ENCODE assay signal across 18 cellular contexts in genomic region chr12:90484130-90484529, GRCh38.
DNase-seq lines count a peak whose midpoint lies in the region; ATAC-seq, FAIRE-seq and TF ChIP-seq lines count a peak whose summit lies in the region.
"Had no signal": no experiment of that assay in that cellular context is flagged by ENCODE, and none has a peak within 500 bp of the region (broad histone marks: within the 10 kb centered on the region; RNA-seq: fewer than 3 reads in every experiment).

No MANE protein-coding gene starts in this region.

- peak; percentile 24; the same call in 1 of the 2 replicates for ATAC-seq in WTC11
- peak; percentile 45 for ATAC-seq in stimulated activated effector memory CD8-positive, alpha-beta T cell treated with anti-CD3 and anti-CD28 coated beads, Interleukin-12 subunit alpha, Interleukin-12 subunit beta, amount 100 ng/mL, for 72 hours

- H3K27ac Mint-ChIP-seq in WTC11, result no peak overlapping the region
- no peak overlapping the region for H3K27ac Mint-ChIP-seq in stimulated activated effector memory CD8-positive, alpha-beta T cell treated with anti-CD3 and anti-CD28 coated beads, Interleukin-12 subunit alpha, Interleukin-12 subunit beta, amount 100 ng/mL, for 72 hours
- H3K27ac Mint-ChIP-seq in immature natural killer cell, result no peak overlapping the region
- H3K27ac Mint-ChIP-seq: CD14-positive monocyte had no signal

- H3K9me3 Mint-ChIP-seq in WTC11 (peaks cover 20% of the 10 kb centered on the region), immature natural killer cell (peaks cover 0 to 11% (median 0%) of the 10 kb centered on the region in 6 donors)
- H3K9me3 Mint-ChIP-seq in stimulated activated effector memory CD8-positive, alpha-beta T cell treated with anti-CD3 and anti-CD28 coated beads, Interleukin-12 subunit alpha, Interleukin-12 subunit beta, amount 100 ng/mL, for 72 hours, result no peaks in the 10 kb centered on the region

- CTCF ChIA-PET in HEK293T (lab: Yijun Ruan, JAX) (no interaction called here), WTC11 (lab: Charles Lee) (no interaction called here)

- no peak for FAIRE-seq in urothelium cell line (lab: Jason Lieb, UNC)
- FAIRE-seq: GM19239, HTR-8/SVneo had no signal

- H3K36me3 Mint-ChIP-seq in WTC11 (peaks cover 7% of the 10 kb centered on the region), immature natural killer cell (no peaks in the 10 kb centered on the region)
- H3K36me3 Mint-ChIP-seq in stimulated activated effector memory CD8-positive, alpha-beta T cell treated with anti-CD3 and anti-CD28 coated beads, Interleukin-12 subunit alpha, Interleukin-12 subunit beta, amount 100 ng/mL, for 72 hours, result no peaks in the 10 kb centered on the region
- H3K36me3 Mint-ChIP-seq: CD14-positive monocyte had no signal

- DNase-seq in HEK293T (ENCODE audit: extremely low spot score), result peak; percentile 21
- DNase-seq in WTC11 (ENCODE audit: low spot score), result no peak
- DNase-seq in left kidney (ENCODE audit: low read depth, low spot score), result peak; percentile 5
- DNase-seq in stimulated activated effector memory CD8-positive, alpha-beta T cell treated with anti-CD3 and anti-CD28 coated beads, Interleukin-12 subunit alpha, Interleukin-12 subunit beta, amount 100 ng/mL, for 72 hours (ENCODE audit: low spot score in 2 of 2), result no peak
- DNase-seq in immature natural killer cell, result no peak
- DNase-seq in urothelium cell line (ENCODE audit: low spot score), result no peak
- DNase-seq in HT-29 (ENCODE audit: low spot score), result no peak
- DNase-seq: EL; H7; NCI-H1105 treated with DMSO at 0.1 percent for 48 hours; NCI-H187 treated with DMSO at 0.1 percent for 48 hours; NCI-H446; NCI-H69; NK-92 treated with Interleukin-12 subunit alpha and Interleukin-12 subunit beta, amount 100 ng/mL, for 24 hours; SIG-M5 had no signal

- POLR2A ChIA-PET in HEK293T (lab: Yijun Ruan, JAX) (no interaction called here), WTC11 (lab: Charles Lee) (interaction anchor here (0.7 kb wide), 1 partner anchor 119 kb away, joined by 3 read pairs; no protein-coding TSS in a partner anchor)

- peaks cover 8% of the 10 kb centered on the region for H3K4me1 Mint-ChIP-seq in WTC11
- no peaks in the 10 kb centered on the region for H3K4me1 Mint-ChIP-seq in stimulated activated effector memory CD8-positive, alpha-beta T cell treated with anti-CD3 and anti-CD28 coated beads, Interleukin-12 subunit alpha, Interleukin-12 subunit beta, amount 100 ng/mL, for 72 hours
- H3K4me1 Mint-ChIP-seq in immature natural killer cell, result no peaks in the 10 kb centered on the region
- H3K4me1 Mint-ChIP-seq: CD14-positive monocyte had no signal

- TF ChIP-seq CTCF in WTC11 (IDR thresholded peaks at IDR 0.05), result no peak

- H3K27me3 Mint-ChIP-seq in WTC11 (ENCODE audit: low read depth) (no peaks in the 10 kb centered on the region), immature natural killer cell (ENCODE audit: low read depth in 3 of 3) (no peaks in the 10 kb centered on the region)

- H3K4me3 Mint-ChIP-seq in WTC11, result no peak overlapping the region
- no peak overlapping the region for H3K4me3 Mint-ChIP-seq in stimulated activated effector memory CD8-positive, alpha-beta T cell treated with anti-CD3 and anti-CD28 coated beads, Interleukin-12 subunit alpha, Interleukin-12 subunit beta, amount 100 ng/mL, for 72 hours
- no peak overlapping the region for H3K4me3 Mint-ChIP-seq in immature natural killer cell
- H3K4me3 Mint-ChIP-seq: CD14-positive monocyte had no signal

TF ChIP-seq in HEK293T, 16 proteins besides CTCF, POLR2A, EP300 and RAD21:
- TF ChIP-seq FOXK2 (IDR thresholded peaks at IDR 0.05), result no peak
- no peak for TF ChIP-seq ELF4 (IDR thresholded peaks at IDR 0.05)
- TF ChIP-seq LEF1 (IDR thresholded peaks at IDR 0.05; ENCODE audit: borderline replicate concordance), result no peak
- TF ChIP-seq ZNF384 (IDR thresholded peaks at IDR 0.05), result no peak
- no peak for TF ChIP-seq HDGF (IDR thresholded peaks at IDR 0.05; ENCODE audit: borderline replicate concordance)
- TF ChIP-seq ARNT (IDR thresholded peaks at IDR 0.05), result no peak
- no peak for TF ChIP-seq FOXM1 (IDR thresholded peaks at IDR 0.05; ENCODE audit: borderline replicate concordance)
- TF ChIP-seq NFRKB (IDR thresholded peaks at IDR 0.05), result no peak
- no peak for TF ChIP-seq TARDBP (IDR thresholded peaks at IDR 0.05)
- no peak for TF ChIP-seq PKNOX1 (IDR thresholded peaks at IDR 0.05)
- TF ChIP-seq BHLHE40 (IDR thresholded peaks at IDR 0.05; ENCODE audit: borderline replicate concordance), result no peak
- TF ChIP-seq L3MBTL2 (conservative IDR thresholded peaks at IDR 0.05), result no peak
- no peak for TF ChIP-seq SUZ12 (IDR thresholded peaks at IDR 0.05)
- TF ChIP-seq SP1 (IDR thresholded peaks at IDR 0.05), result no peak
- no peak for TF ChIP-seq CTBP1 (IDR thresholded peaks at IDR 0.05; ENCODE audit: borderline replicate concordance)

TF ChIP-seq in WTC11, 78 proteins besides CTCF, POLR2A, EP300 and RAD21:
- TF ChIP-seq TP53 (CRISPR knock-in tag; IDR thresholded peaks at IDR 0.05) (no peak), GRHL2 (CRISPR knock-in tag; IDR thresholded peaks at IDR 0.05; ENCODE audit: insufficient replicate concordance, severe bottlenecking) (no peak)

Comparison
In these comparisons a context has a peak if more than half of its experiments do, and no peak if none do; other contexts are left out.
1. DNase-seq: peak in HEK293T (single experiment) and left kidney (single experiment); none in WTC11 (single experiment), stimulated activated effector memory CD8-positive, alpha-beta T cell treated with anti-CD3 and anti-CD28 coated beads, Interleukin-12 subunit alpha, Interleukin-12 subunit beta, amount 100 ng/mL, for 72 hours (0 of 2), immature natural killer cell (0 of 3), urothelium cell line (single experiment) and HT-29 (single experiment).